Comparison of ENCODE assay signal across 15 cellular contexts in genomic region chr3:133457465-133458067, GRCh38. TPM values are rescaled to one million over a fixed set of nuclear protein-coding genes. Genes with fewer than 3 reads are reported as not detected.
DNase-seq lines count a peak whose midpoint lies in the region; ATAC-seq and TF ChIP-seq lines count a peak whose summit lies in the region.
"Had no signal": no experiment of that assay in that cellular context is flagged by ENCODE, and none has a peak within 500 bp of the region (broad histone marks: within the 10 kb centered on the region; RNA-seq: fewer than 3 reads in every experiment).

No MANE protein-coding gene starts in this region.

- H4K20me1 ChIP-seq in IMR-90 (ENCODE audit: insufficient read depth, low read length) = no peaks in the 10 kb centered on the region

- no peak for DNase-seq in activated CD4-positive, CD25-positive, alpha-beta regulatory T cell (lab: John Stamatoyannopoulos, UW)
- DNase-seq in IMR-90 (no peak), WERI-Rb-1 (no peak), progenitor cell of endocrine pancreas (ENCODE audit: low spot score, unreplicated experiment) (no peak), inferior parietal cortex (ENCODE audit: extremely low spot score) (no peak), medulla oblongata (ENCODE audit: extremely low spot score) (no peak), retina (no peak)
- DNase-seq: activated CD4-positive, alpha-beta T cell treated with anti-CD3 and anti-CD28 coated beads, Interleukin-2, amount 10 ng/mL, durations not matched to agents 24 days and 14 days; activated naive CD4-positive, alpha-beta T cell; mesendoderm; right cardiac atrium had no signal

- no peak overlapping the region for H2AK9ac ChIP-seq in IMR-90 (replicated peaks; ENCODE audit: low read depth, low read length, poor library complexity)

- in situ Hi-C loops in IMR-90 (cut with MboI; ENCODE audit: low sequenced_read_pairs) = loop anchor here (25.0 kb wide), 1 partner anchor 355 kb away; the partner anchor contains the start of gene SRPRB

- H2AFZ ChIP-seq in IMR-90 (replicated peaks; ENCODE audit: low read length, poor library complexity) = no peak overlapping the region

- H2BK120ac ChIP-seq in IMR-90 (ENCODE audit: low read depth, low read length) = no peak overlapping the region

- H3K9ac ChIP-seq in IMR-90 (ENCODE audit: low read depth, low read length) = no peak overlapping the region

- H3K27me3 Mint-ChIP-seq in progenitor cell of endocrine pancreas = no peaks in the 10 kb centered on the region
- H3K27me3 Mint-ChIP-seq: activated CD4-positive, alpha-beta T cell treated with anti-CD3 and anti-CD28 coated beads, Interleukin-2, amount 10 ng/mL, durations not matched to agents 24 days and 14 days; IgD-negative memory B cell had no signal

- H3K4me3 Mint-ChIP-seq in progenitor cell of endocrine pancreas (ENCODE audit: low read depth) = no peak overlapping the region
- H3K4me3 Mint-ChIP-seq: activated CD4-positive, alpha-beta T cell treated with anti-CD3 and anti-CD28 coated beads, Interleukin-2, amount 10 ng/mL, durations not matched to agents 24 days and 14 days; IgD-negative memory B cell had no signal

- H3K27ac ChIP-seq in IMR-90 (ENCODE audit: insufficient read depth, low read length) (no peak overlapping the region), WERI-Rb-1 (no peak overlapping the region)
- H3K27ac ChIP-seq: SJSA1 had no signal

- no peak overlapping the region for H3K27ac Mint-ChIP-seq in progenitor cell of endocrine pancreas
- H3K27ac Mint-ChIP-seq: activated CD4-positive, alpha-beta T cell treated with anti-CD3 and anti-CD28 coated beads, Interleukin-2, amount 10 ng/mL, durations not matched to agents 24 days and 14 days; IgD-negative memory B cell had no signal

- no peak overlapping the region for H3K4me2 ChIP-seq in IMR-90 (ENCODE audit: low read depth, low read length)

- intact Hi-C loops in IMR-90 (cut with micrococcal nuclease) = loop anchor here (10.0 kb wide), 1 partner anchor 347 kb away; the partner anchor contains the start of gene SRPRB

- no peak overlapping the region for H3K4me3 ChIP-seq in IMR-90 (ENCODE audit: insufficient read depth, low read depth, low read length)
- H3K4me3 ChIP-seq in WERI-Rb-1 (ENCODE audit: low read depth, low read length) = no peak overlapping the region
- H3K4me3 ChIP-seq: SJSA1 had no signal

- H3K9me3 ChIP-seq in IMR-90 (ENCODE audit: control insufficient read depth, insufficient read depth, low read length) (no peaks in the 10 kb centered on the region), WERI-Rb-1 (ENCODE audit: severe bottlenecking) (no peaks in the 10 kb centered on the region)
- H3K9me3 ChIP-seq: SJSA1 had no signal

- H3K27me3 ChIP-seq in IMR-90 (ENCODE audit: control insufficient read depth, insufficient read depth, low read length) (peaks cover 6% of the 10 kb centered on the region), WERI-Rb-1 (ENCODE audit: insufficient read depth, low read depth, severe bottlenecking) (no peaks in the 10 kb centered on the region)
- H3K27me3 ChIP-seq: SJSA1 had no signal

- no peak overlapping the region for H3K56ac ChIP-seq in IMR-90 (ENCODE audit: extremely low read depth, insufficient read depth, low read length)

- no TSS peak for BruUV-seq in IMR-90 (replicated peaks; lab: Mats Ljungman, UMichigan)

- H4K8ac ChIP-seq in IMR-90 (ENCODE audit: low read depth in 2 of 2, low read length in 2 of 2) = no peak overlapping the region

- H3K4me1 ChIP-seq in IMR-90 (ENCODE audit: control insufficient read depth, insufficient read depth, low read length) = no peaks in the 10 kb centered on the region; the same call in 1 of the 2 replicates

- H3K36me3 ChIP-seq in IMR-90 (ENCODE audit: control insufficient read depth, insufficient read depth, low read length) (no peaks in the 10 kb centered on the region), WERI-Rb-1 (no peaks in the 10 kb centered on the region)
- H3K36me3 ChIP-seq: SJSA1 had no signal

- H3K23ac ChIP-seq in IMR-90 (ENCODE audit: low read depth, low read length) = no peak overlapping the region

- POLR2A ChIA-PET in IMR-90 (lab: Charles Lee; ENCODE audit: unreplicated experiment) = interaction anchor here (0.6 kb wide), 1 partner anchor 117 kb away, joined by 3 read pairs; no protein-coding TSS in a partner anchor

- ATAC-seq in activated CD4-positive, CD25-positive, alpha-beta regulatory T cell treated with anti-CD3 and anti-CD28 coated beads, Interleukin-2, amount 50 U/mL, for 24 hours = peak; percentile 55 to 65
- no peak for ATAC-seq in IMR-90 (ENCODE audit: low read depth)
- ATAC-seq: right cardiac atrium had no signal

- H2BK5ac ChIP-seq in IMR-90 (ENCODE audit: low read depth, low read length, poor library complexity, severe bottlenecking) = no peak overlapping the region

- no peak overlapping the region for H3K14ac ChIP-seq in IMR-90 (replicated peaks; ENCODE audit: low read depth, low read length)

- H3K36me3 Mint-ChIP-seq in progenitor cell of endocrine pancreas (ENCODE audit: insufficient read depth) = no peaks in the 10 kb centered on the region
- H3K36me3 Mint-ChIP-seq: IgD-negative memory B cell had no signal

- H2AK5ac ChIP-seq in IMR-90 (ENCODE audit: low read depth, low read length) = no peak overlapping the region

- no peak overlapping the region for H4K5ac ChIP-seq in IMR-90 (ENCODE audit: low read depth, low read length)

- H3K4ac ChIP-seq in IMR-90 (ENCODE audit: low read depth, low read length) = no peak overlapping the region

- H4K91ac ChIP-seq in IMR-90 (ENCODE audit: insufficient read depth, low read depth, low read length) = no peak overlapping the region

- no CpG with 5 or more reads among the region's 1 CpG for WGBS in IMR-90 (ENCODE audit: extremely low coverage in 2 of 2, insufficient read length in 1 of 2), 2 experiments

- no peaks in the 10 kb centered on the region for H3K9me1 ChIP-seq in IMR-90 (ENCODE audit: insufficient read depth, low read length)

- no peaks in the 10 kb centered on the region for H3K9me3 Mint-ChIP-seq in progenitor cell of endocrine pancreas (ENCODE audit: low read depth)
- H3K9me3 Mint-ChIP-seq: activated CD4-positive, alpha-beta T cell treated with anti-CD3 and anti-CD28 coated beads, Interleukin-2, amount 10 ng/mL, durations not matched to agents 24 days and 14 days; IgD-negative memory B cell had no signal

- no peak for TF ChIP-seq POLR2A in IMR-90 (IDR thresholded peaks at IDR 0.05; ENCODE audit: low read depth, low read length)

- TF ChIP-seq CTCF in IMR-90 (conservative IDR thresholded peaks at IDR 0.05; ENCODE audit: low read depth, low read length) = peak; percentile 26
- peak; percentile 14; the same call in 1 of the 2 replicates for TF ChIP-seq CTCF in WERI-Rb-1 (IDR thresholded peaks at IDR 0.05; ENCODE audit: low read depth, low read length)
- peak; percentile 30 for TF ChIP-seq CTCF in progenitor cell of endocrine pancreas (IDR thresholded peaks at IDR 0.05; ENCODE audit: unreplicated experiment)

- peak; percentile 33; the same call in 1 of the 2 replicates for TF ChIP-seq RAD21 in IMR-90 (IDR thresholded peaks at IDR 0.05; ENCODE audit: low read length)

- H3K4me1 Mint-ChIP-seq in progenitor cell of endocrine pancreas (ENCODE audit: low read depth) = peaks cover 33% of the 10 kb centered on the region

- H2BK15ac ChIP-seq in IMR-90 (ENCODE audit: low read depth, low read length) = no peak overlapping the region

- no peak overlapping the region for H3K18ac ChIP-seq in IMR-90 (ENCODE audit: low read depth, low read length)

- no peak overlapping the region for H2BK20ac ChIP-seq in IMR-90 (ENCODE audit: low read depth, low read length)

- H3K79me1 ChIP-seq in IMR-90 (ENCODE audit: low read depth in 1 of 2, low read length in 2 of 2) = no peaks in the 10 kb centered on the region

- CTCF ChIA-PET in IMR-90 (lab: Yijun Ruan, JAX) = no interaction called here

- dilution Hi-C loops in IMR-90 (cut with HindIII; ENCODE audit: low sequenced_read_pairs, unreplicated experiment) = no loop called here

TF ChIP-seq in IMR-90, 13 proteins besides CTCF, POLR2A, EP300 and RAD21:
- TF ChIP-seq RCOR1 (IDR thresholded peaks at IDR 0.05; ENCODE audit: insufficient replicate concordance, low read length) (no peak), CHD1 (IDR thresholded peaks at IDR 0.05; ENCODE audit: low read depth, low read length) (no peak), MAZ (IDR thresholded peaks at IDR 0.05; ENCODE audit: borderline replicate concordance, low read depth, low read length) (no peak), USF2 (IDR thresholded peaks at IDR 0.05; ENCODE audit: low read depth, low read length) (no peak), BHLHE40 (IDR thresholded peaks at IDR 0.05; ENCODE audit: low read depth, low read length) (no peak), MAFK (IDR thresholded peaks at IDR 0.05; ENCODE audit: low read depth, low read length) (no peak), MXI1 (IDR thresholded peaks at IDR 0.05; ENCODE audit: borderline replicate concordance, low read depth, low read length) (no peak), CEBPB (IDR thresholded peaks at IDR 0.05; ENCODE audit: low read depth, low read length) (no peak), NFE2L2 (IDR thresholded peaks at IDR 0.05; ENCODE audit: low read depth, low read length) (no peak), FOS (IDR thresholded peaks at IDR 0.05; ENCODE audit: low read depth, low read length) (no peak), SMC3 (IDR thresholded peaks at IDR 0.05; ENCODE audit: low read depth, low read length) (no peak), RFX5 (IDR thresholded peaks at IDR 0.05; ENCODE audit: low read depth, low read length) (no peak), ELK1 (IDR thresholded peaks at IDR 0.05; ENCODE audit: borderline replicate concordance, low read depth, low read length) (no peak)
TF ChIP-seq in IMR-90: peak in this region for 0.

RNA-seq across cellular contexts. Expression of gene BFSP2, which starts 57.7 kb away (rescaled TPM):
- total RNA-seq in IMR-90 (2012; rRNA removed) (not detected in 2 replicates), progenitor cell of endocrine pancreas (not detected in 2 replicates)
- not detected in 2 replicates for polyA plus RNA-seq in IMR-90 (2012; rRNA removed)
- not detected in 2 replicates for polyA plus RNA-seq in IMR-90 (2012; cell fraction: cytosol; rRNA removed)
- not detected in 2 replicates for polyA plus RNA-seq in IMR-90 (2012; cell fraction: nucleus; rRNA removed; ENCODE audit: low replicate concordance)
- total RNA-seq: activated CD4-positive, alpha-beta T cell treated with anti-CD3 and anti-CD28 coated beads, Interleukin-2, amount 10 ng/mL, durations not matched to agents 24 days and 14 days; dermis microvascular lymphatic vessel endothelial cell; right cardiac atrium; SJSA1 had no signal
- polyA plus RNA-seq: right cardiac atrium had no signal
